ENCODE assay signal across 1 cellular context in genomic region chr22:36010090-36010489, GRCh38.
TF ChIP-seq lines count a peak whose summit lies in the region.

No MANE protein-coding gene starts in this region.

TF ChIP-seq in HEK293, 187 proteins besides CTCF, POLR2A, EP300 and RAD21 (continued from another document):
- 0 out of 2 replicates have a peak, but pooled peaks have one; percentile 36 for TF ChIP-seq ZNF600 (tag by site-specific recombination; IDR thresholded peaks at IDR 0.05)
- TF ChIP-seq TCF7L2 (IDR thresholded peaks at IDR 0.05; ENCODE audit: borderline replicate concordance, low read depth, low read length): no peak
- no peak for TF ChIP-seq PBX3 (CRISPR knock-in tag; IDR thresholded peaks at IDR 0.05)
- TF ChIP-seq ZFP3 (tag by site-specific recombination; IDR thresholded peaks at IDR 0.05; ENCODE audit: low read depth): no peak
- peak; percentile 88; the same call in 1 of the 2 replicates for TF ChIP-seq TRIM28 (IDR thresholded peaks at IDR 0.05; ENCODE audit: borderline replicate concordance, low read length)
- no peak for TF ChIP-seq ZNF157 (tag by site-specific recombination; IDR thresholded peaks at IDR 0.05)
- TF ChIP-seq ZNF621 (tag by site-specific recombination; IDR thresholded peaks at IDR 0.05): no peak
- 0 out of 2 replicates have a peak, but pooled peaks have one; percentile 55 for TF ChIP-seq ZNF561 (tag by site-specific recombination; IDR thresholded peaks at IDR 0.05; ENCODE audit: borderline replicate concordance)
- TF ChIP-seq OSR2 (tag by site-specific recombination; IDR thresholded peaks at IDR 0.05): peak; percentile 59
- peak; percentile 82 for TF ChIP-seq ZNF18 (tag by site-specific recombination; IDR thresholded peaks at IDR 0.05)
- TF ChIP-seq PRDM10 (tag by site-specific recombination; IDR thresholded peaks at IDR 0.05): no peak
- TF ChIP-seq ZNF211 (tag by site-specific recombination; IDR thresholded peaks at IDR 0.05; ENCODE audit: low read depth): no peak
- TF ChIP-seq SCRT2 (tag by site-specific recombination; IDR thresholded peaks at IDR 0.05): peak; percentile 82
- peak; percentile 46; the same call in 1 of the 2 replicates for TF ChIP-seq ZIC2 (tag by site-specific recombination; IDR thresholded peaks at IDR 0.05)
- TF ChIP-seq ZNF280D (tag by site-specific recombination; IDR thresholded peaks at IDR 0.05): no peak
- peak; percentile 85 for TF ChIP-seq ZBTB17 (tag by site-specific recombination; IDR thresholded peaks at IDR 0.05)
- 0 out of 2 replicates have a peak, but pooled peaks have one; percentile 38 for TF ChIP-seq SCRT1 (tag by site-specific recombination; IDR thresholded peaks at IDR 0.05; ENCODE audit: borderline replicate concordance)
- TF ChIP-seq ZNF610 (tag by site-specific recombination; IDR thresholded peaks at IDR 0.05; ENCODE audit: borderline replicate concordance): no peak
- TF ChIP-seq PRDM1 (tag by site-specific recombination; IDR thresholded peaks at IDR 0.05): peak; percentile 85
- TF ChIP-seq ZSCAN16 (tag by site-specific recombination; IDR thresholded peaks at IDR 0.05): no peak
